8 cellular contexts compared by ENCODE assay signal in the genomic region with DNA sequence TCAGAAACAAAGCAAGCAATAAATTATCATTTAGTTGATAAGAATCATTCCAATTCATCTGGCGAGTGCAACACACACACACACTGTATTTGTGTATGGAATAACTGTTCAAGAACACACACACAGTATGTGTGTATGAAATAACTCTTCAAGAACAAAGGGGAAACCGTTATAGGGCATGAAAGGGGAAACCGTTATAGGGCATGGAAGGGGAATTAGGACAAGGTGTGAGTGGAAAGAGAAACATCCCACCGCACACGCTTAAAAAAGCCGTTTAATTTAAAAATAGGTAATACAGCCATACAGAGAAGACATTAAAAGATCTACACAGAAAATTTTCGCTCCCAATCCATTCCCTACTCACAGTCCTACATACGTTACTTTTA. TPM values are rescaled to one million over a fixed set of nuclear protein-coding genes. Genes with fewer than 3 reads are reported as not detected.
DNase-seq lines count a peak whose midpoint lies in the region; ATAC-seq and TF ChIP-seq lines count a peak whose summit lies in the region.

No MANE protein-coding gene starts in this region.

- no peaks in the 10 kb centered on the region for H3K4me1 ChIP-seq in right cardiac atrium (ENCODE audit: control insufficient read depth, insufficient read depth, low read length)

- peaks cover 33% of the 10 kb centered on the region for H3K4me1 Mint-ChIP-seq in activated T-cell treated with anti-CD3 and anti-CD28 coated beads, Interleukin-2, amount 50 U/mL, for 24 hours (ENCODE audit: low read depth)
- H3K4me1 Mint-ChIP-seq in T-cell, result peaks cover 32 to 33% (median 33%) of the 10 kb centered on the region in 3 donors
- H3K4me1 Mint-ChIP-seq in stimulated activated naive CD8-positive, alpha-beta T cell treated with anti-CD3 and anti-CD28 coated beads, Interleukin-15, amount 100 ng/mL, for 72 hours, result peaks cover 32% of the 10 kb centered on the region

- H3K27me3 Mint-ChIP-seq in activated T-cell treated with anti-CD3 and anti-CD28 coated beads, Interleukin-2, amount 50 U/mL, for 24 hours, result no peaks in the 10 kb centered on the region
- no peaks in the 10 kb centered on the region for H3K27me3 Mint-ChIP-seq in T-cell
- no peaks in the 10 kb centered on the region for H3K27me3 Mint-ChIP-seq in stimulated activated naive CD8-positive, alpha-beta T cell treated with anti-CD3 and anti-CD28 coated beads, Interleukin-15, amount 100 ng/mL, for 72 hours

- no peak for DNase-seq in activated T-cell treated with anti-CD3 and anti-CD28 coated beads, Interleukin-2, amount 50 U/mL, for 24 hours
- DNase-seq in activated T-cell treated with anti-CD3 and anti-CD28 coated beads, Interleukin-2, amount 50 U/mL, for 1 hour, result no peak
- no peak for DNase-seq in T-cell
- DNase-seq in right cardiac atrium, result no peak
- no peak for DNase-seq in stimulated activated naive CD8-positive, alpha-beta T cell treated with anti-CD3 and anti-CD28 coated beads, Interleukin-15, amount 100 ng/mL, for 72 hours
- DNase-seq in cerebellar cortex (ENCODE audit: low spot score), result no peak
- DNase-seq in HEK293T (ENCODE audit: extremely low spot score), result no peak
- DNase-seq in NCI-H2081 (lab: John Stamatoyannopoulos, UW), result no peak

- no peaks in the 10 kb centered on the region for H3K9me3 ChIP-seq in right cardiac atrium (ENCODE audit: control insufficient read depth, low read length)

- POLR2A ChIA-PET in T-cell (lab: Charles Lee), result interaction anchor here in 1 of 2 donors (1.6 kb wide), 1 partner anchor 225 kb away, joined by 6 read pairs; a partner anchor contains a TSS
- POLR2A ChIA-PET in HEK293T (lab: Yijun Ruan, JAX), result interaction anchor here (1.4 to 1.6 kb wide), 2 partner anchors 14 to 19 kb away, joined by 3 to 8 read pairs; a partner anchor contains a TSS

- H3K36me3 Mint-ChIP-seq in activated T-cell treated with anti-CD3 and anti-CD28 coated beads, Interleukin-2, amount 50 U/mL, for 24 hours (ENCODE audit: low read depth), result peaks cover 42% of the 10 kb centered on the region
- H3K36me3 Mint-ChIP-seq in T-cell, result peaks cover 9% of the 10 kb centered on the region

- ATAC-seq in T-cell (replicated peaks in 1 of 4) (peak in 1 of 4 experiments; percentile 5), right cardiac atrium (no peak)
- ATAC-seq in stimulated activated naive CD8-positive, alpha-beta T cell treated with anti-CD3 and anti-CD28 coated beads, Interleukin-15, amount 100 ng/mL, for 72 hours, result no peak

- peak overlapping the region; percentile 95 for H3K27ac Mint-ChIP-seq in activated T-cell treated with anti-CD3 and anti-CD28 coated beads, Interleukin-2, amount 50 U/mL, for 24 hours
- H3K27ac Mint-ChIP-seq in T-cell, result peak overlapping the region; percentile 91 to 92
- H3K27ac Mint-ChIP-seq in stimulated activated naive CD8-positive, alpha-beta T cell treated with anti-CD3 and anti-CD28 coated beads, Interleukin-15, amount 100 ng/mL, for 72 hours, result peak overlapping the region; percentile 94 to 98

- WGBS in right cardiac atrium, result 2% methylated on average over 8 of the region's 8 CpGs

- peak overlapping the region; percentile 69 for H3K4me3 ChIP-seq in right cardiac atrium (ENCODE audit: low read length)

- CTCF ChIA-PET in T-cell (lab: Charles Lee) (interaction anchor here (0.6 to 1.2 kb wide), 3 partner anchors 36 to 353 kb away, joined by 3 to 8 read pairs (median 4); a partner anchor contains a TSS), HEK293T (lab: Yijun Ruan, JAX) (no interaction called here)

- H3K27me3 ChIP-seq in right cardiac atrium (ENCODE audit: control insufficient read depth, insufficient read depth), result no peaks in the 10 kb centered on the region

- intact Hi-C loops in right cardiac atrium (cut with DNase I), result no loop called here

- no peak overlapping the region for H3K27ac ChIP-seq in right cardiac atrium (ENCODE audit: low read length)

- no peaks in the 10 kb centered on the region for H3K9me3 Mint-ChIP-seq in activated T-cell treated with anti-CD3 and anti-CD28 coated beads, Interleukin-2, amount 50 U/mL, for 24 hours
- no peaks in the 10 kb centered on the region for H3K9me3 Mint-ChIP-seq in T-cell
- no peaks in the 10 kb centered on the region for H3K9me3 Mint-ChIP-seq in stimulated activated naive CD8-positive, alpha-beta T cell treated with anti-CD3 and anti-CD28 coated beads, Interleukin-15, amount 100 ng/mL, for 72 hours

- H3K4me3 Mint-ChIP-seq in activated T-cell treated with anti-CD3 and anti-CD28 coated beads, Interleukin-2, amount 50 U/mL, for 24 hours, result peak overlapping the region; percentile 93
- peak overlapping the region; percentile 96 to 98 (median 98) for H3K4me3 Mint-ChIP-seq in T-cell
- H3K4me3 Mint-ChIP-seq in stimulated activated naive CD8-positive, alpha-beta T cell treated with anti-CD3 and anti-CD28 coated beads, Interleukin-15, amount 100 ng/mL, for 72 hours, result peak overlapping the region; percentile 86 to 99

TF ChIP-seq in HEK293T, 16 proteins besides CTCF, POLR2A, EP300 and RAD21:
- TF ChIP-seq ELF4 (IDR thresholded peaks at IDR 0.05), result no peak
- TF ChIP-seq L3MBTL2 (conservative IDR thresholded peaks at IDR 0.05), result no peak
- no peak for TF ChIP-seq ARNT (IDR thresholded peaks at IDR 0.05)
- TF ChIP-seq ZNF384 (IDR thresholded peaks at IDR 0.05), result no peak
- no peak for TF ChIP-seq CTBP1 (IDR thresholded peaks at IDR 0.05; ENCODE audit: borderline replicate concordance)
- no peak for TF ChIP-seq BHLHE40 (IDR thresholded peaks at IDR 0.05; ENCODE audit: borderline replicate concordance)
- TF ChIP-seq FOXK2 (IDR thresholded peaks at IDR 0.05), result no peak
- no peak for TF ChIP-seq TARDBP (IDR thresholded peaks at IDR 0.05)
- TF ChIP-seq, protein P1, sequence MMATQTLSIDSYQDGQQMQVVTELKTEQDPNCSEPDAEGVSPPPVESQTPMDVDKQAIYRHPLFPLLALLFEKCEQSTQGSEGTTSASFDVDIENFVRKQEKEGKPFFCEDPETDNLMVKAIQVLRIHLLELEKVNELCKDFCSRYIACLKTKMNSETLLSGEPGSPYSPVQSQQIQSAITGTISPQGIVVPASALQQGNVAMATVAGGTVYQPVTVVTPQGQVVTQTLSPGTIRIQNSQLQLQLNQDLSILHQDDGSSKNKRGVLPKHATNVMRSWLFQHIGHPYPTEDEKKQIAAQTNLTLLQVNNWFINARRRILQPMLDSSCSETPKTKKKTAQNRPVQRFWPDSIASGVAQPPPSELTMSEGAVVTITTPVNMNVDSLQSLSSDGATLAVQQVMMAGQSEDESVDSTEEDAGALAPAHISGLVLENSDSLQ (IDR thresholded peaks at IDR 0.05), result no peak
TF ChIP-seq in HEK293T: peak in this region for 0.

RNA-seq across cellular contexts. Expression of a gene that starts 0.6 kb away (rescaled TPM):
- total RNA-seq in T-cell (10 to 100 TPM; 45.3 to 58.1 (median 48.4) TPM), right cardiac atrium (10 to 100 TPM; 40.5 to 43.7 (median 41.9) TPM)
- polyA plus RNA-seq in right cardiac atrium, result 21.3 TPM

RNA-seq across cellular contexts. Expression of a gene that starts 18.2 kb away (rescaled TPM):
- 10 to 100 TPM; 29.0 to 60.0 (median 53.9) TPM for total RNA-seq in T-cell
- 10 to 100 TPM; 19.4 to 26.4 (median 24.6) TPM for total RNA-seq in right cardiac atrium
- 17.9 TPM for polyA plus RNA-seq in right cardiac atrium
